ENCODE assay signal across 25 cellular contexts in genomic region chr6:131353106-131353505, GRCh38.
DNase-seq lines count a peak whose midpoint lies in the region; ATAC-seq, FAIRE-seq and TF ChIP-seq lines count a peak whose summit lies in the region.
"Had no signal": no experiment of that assay in that cellular context is flagged by ENCODE, and none has a peak within 500 bp of the region (broad histone marks: within the 10 kb centered on the region; RNA-seq: fewer than 3 reads in every experiment).

No MANE protein-coding gene starts in this region.

- H3K27me3 ChIP-seq in HepG2 (ENCODE audit: control insufficient read depth in 1 of 2, insufficient read depth in 2 of 2, low read length in 2 of 2): peaks cover 0 to 11% of the 10 kb centered on the region in 2 experiments; a peak in 1 of 5 replicates
- no peaks in the 10 kb centered on the region for H3K27me3 ChIP-seq in right lobe of liver
- H3K27me3 ChIP-seq in osteoblast (ENCODE audit: insufficient read depth, low read length): peaks cover 4% of the 10 kb centered on the region
- H3K27me3 ChIP-seq: BE2C, BLaER1 had no signal

- no peaks in the 10 kb centered on the region for H3K4me1 ChIP-seq in HepG2 (ENCODE audit: insufficient read depth, low read length)
- H3K4me1 ChIP-seq in right lobe of liver: no peaks in the 10 kb centered on the region
- H3K4me1 ChIP-seq in osteoblast (ENCODE audit: insufficient read depth, low read length): no peaks in the 10 kb centered on the region
- H3K4me1 ChIP-seq: BE2C had no signal

- FAIRE-seq in HepG2 (lab: Jason Lieb, UNC): no peak
- FAIRE-seq: GM12878, GM12892, GM18507 had no signal

- no peaks in the 10 kb centered on the region for H3K79me2 ChIP-seq in HepG2 (ENCODE audit: insufficient read depth, low read length)
- no peaks in the 10 kb centered on the region for H3K79me2 ChIP-seq in osteoblast (ENCODE audit: insufficient read depth, low read length)

- no peaks in the 10 kb centered on the region for H3K36me3 Mint-ChIP-seq in HFFc6 (ENCODE audit: low read depth)
- H3K36me3 Mint-ChIP-seq: CD14-positive monocyte had no signal

- no peaks in the 10 kb centered on the region for H3K4me1 Mint-ChIP-seq in HFFc6 (ENCODE audit: low read depth)

- POLR2A ChIA-PET in HepG2 (lab: Yijun Ruan, JAX): no interaction called here

- no peak overlapping the region for H3K27ac Mint-ChIP-seq in HFFc6
- H3K27ac Mint-ChIP-seq: CD14-positive monocyte; CD8-positive, alpha-beta memory T cell had no signal

- TF ChIP-seq EP300 in HepG2 (IDR thresholded peaks at IDR 0.05; ENCODE audit: low read depth in 2 of 2, low read length in 2 of 2) (no peak), HepG2 (CRISPR knock-in tag; IDR thresholded peaks at IDR 0.05; ENCODE audit: borderline replicate concordance) (no peak)

- no peak for TF ChIP-seq RAD21 in HepG2 (CRISPR knock-in tag; IDR thresholded peaks at IDR 0.05)

- 72% methylated on average over 3 of the region's 3 CpGs for WGBS in HepG2 (ENCODE audit: low lambda C conversion rate)
- WGBS in right lobe of liver (ENCODE audit: insufficient coverage, low coverage, low lambda C conversion rate, missing lambda C conversion rate): 97% methylated on average over 3 of the region's 3 CpGs

- in situ Hi-C loops in HepG2 (cut with HindIII; ENCODE audit: extremely low pct_ligation_motif_present, low pct_unique_long_range_greater_than_20kb): no loop called here

- no peaks in the 10 kb centered on the region for H3K36me3 ChIP-seq in HepG2 (replicated peaks in 1 of 2; ENCODE audit: control insufficient read depth in 1 of 2, insufficient read depth in 2 of 2, low read length in 2 of 2)
- no peaks in the 10 kb centered on the region for H3K36me3 ChIP-seq in right lobe of liver
- no peaks in the 10 kb centered on the region for H3K36me3 ChIP-seq in osteoblast (ENCODE audit: insufficient read depth, low read length)
- H3K36me3 ChIP-seq: BE2C, BLaER1 had no signal

- no peak overlapping the region for H3K4me2 ChIP-seq in HepG2 (ENCODE audit: low read depth, low read length)
- H3K4me2 ChIP-seq in osteoblast (ENCODE audit: insufficient read depth, low read length): no peak overlapping the region
- H3K4me2 ChIP-seq: BLaER1 had no signal

- intact Hi-C loops in HepG2 (cut with micrococcal nuclease; ENCODE audit: unreplicated experiment) (no loop called here), right lobe of liver (cut with DNase I) (no loop called here)

- H3K4me3 ChIP-seq in HepG2 (replicated peaks in 1 of 3; ENCODE audit: insufficient read depth in 1 of 3, low read depth in 2 of 3, low read length in 3 of 3) (no peak overlapping the region), right lobe of liver (no peak overlapping the region), osteoblast (ENCODE audit: insufficient read depth, low read length) (no peak overlapping the region)
- H3K4me3 ChIP-seq: BLaER1, GM12878 had no signal

- H3K9me3 Mint-ChIP-seq in HFFc6: no peaks in the 10 kb centered on the region
- H3K9me3 Mint-ChIP-seq: CD4-positive, alpha-beta memory T cell; CD8-positive, alpha-beta memory T cell had no signal

- H3K27ac ChIP-seq in HepG2 (ENCODE audit: extremely low read length, insufficient read depth, low read length) (no peak overlapping the region), right lobe of liver (no peak overlapping the region), osteoblast (ENCODE audit: low read depth, low read length) (no peak overlapping the region)
- H3K27ac ChIP-seq: 22Rv1, BLaER1 had no signal

- ATAC-seq in HepG2 (no peak), right lobe of liver (no peak)
- ATAC-seq: GM12878 had no signal

- H3K9me3 ChIP-seq in HepG2 (ENCODE audit: low read length) (no peaks in the 10 kb centered on the region), right lobe of liver (no peaks in the 10 kb centered on the region), osteoblast (ENCODE audit: low read depth, low read length) (no peaks in the 10 kb centered on the region)
- H3K9me3 ChIP-seq: BE2C, BLaER1 had no signal

- H2AFZ ChIP-seq in HepG2 (ENCODE audit: low read length): no peak overlapping the region
- no peak overlapping the region for H2AFZ ChIP-seq in osteoblast (ENCODE audit: low read length)

- no peak overlapping the region for H3K9ac ChIP-seq in HepG2 (ENCODE audit: insufficient read depth, low read depth, low read length)
- H3K9ac ChIP-seq: BLaER1 had no signal

- BruUV-seq in HepG2 (replicated peaks; lab: Mats Ljungman, UMichigan): no TSS peak

- no peak overlapping the region for H3K4me3 Mint-ChIP-seq in HFFc6
- H3K4me3 Mint-ChIP-seq: CD14-positive monocyte; CD4-positive, alpha-beta memory T cell; CD4-positive, CD25-positive, alpha-beta regulatory T cell; CD8-positive, alpha-beta memory T cell had no signal

- CTCF ChIA-PET in HepG2 (lab: Yijun Ruan, JAX; ENCODE audit: low intra/inter-chr PET ratio, low total read pairs): no interaction called here

- H3K27me3 Mint-ChIP-seq in HFFc6 (ENCODE audit: insufficient read depth): peaks cover 21% of the 10 kb centered on the region
- H3K27me3 Mint-ChIP-seq: CD4-positive, alpha-beta memory T cell; CD4-positive, CD25-positive, alpha-beta regulatory T cell; CD8-positive, alpha-beta memory T cell had no signal

- TF ChIP-seq POLR2A in HepG2 (IDR thresholded peaks at IDR 0.05; ENCODE audit: insufficient read depth in 1 of 2, low read depth in 2 of 2, low read length in 2 of 2): no peak
- TF ChIP-seq POLR2A in right lobe of liver (IDR thresholded peaks at IDR 0.05): no peak

- H4K20me1 ChIP-seq in HepG2 (ENCODE audit: insufficient read depth, low read length) (no peaks in the 10 kb centered on the region), osteoblast (ENCODE audit: insufficient read depth, low read length) (no peaks in the 10 kb centered on the region)
- H4K20me1 ChIP-seq: BLaER1 had no signal

- TF ChIP-seq CTCF in HepG2 (CRISPR knock-in tag; IDR thresholded peaks at IDR 0.05) (no peak), right lobe of liver (IDR thresholded peaks at IDR 0.05) (no peak), osteoblast (IDR thresholded peaks at IDR 0.05; ENCODE audit: extremely low read depth, low read depth, low read length) (no peak), HFFc6 (IDR thresholded peaks at IDR 0.05) (no peak)

- DNase-seq in HepG2 (ENCODE audit: low spot score) (no peak), right lobe of liver (no peak), osteoblast (ENCODE audit: insufficient read length, low spot score, missing footprints) (peak; percentile 62), HFFc6 (no peak), SK-N-DZ (ENCODE audit: low spot score) (no peak)
- DNase-seq: ACHN; BE2C; C1 segment of cervical spinal cord; CD4-positive, alpha-beta memory T cell; CD4-positive, CD25-positive, alpha-beta regulatory T cell; CD8-positive, alpha-beta memory T cell; COR-L47; DMS 273 treated with DMSO at 0.1 percent for 48 hours; DMS153; DMS53; DMS79; DND-41; EL; GDM1 had no signal

TF ChIP-seq in HepG2, 621 proteins besides CTCF, POLR2A, EP300 and RAD21:
- TF ChIP-seq MAFF (IDR thresholded peaks at IDR 0.05; ENCODE audit: low read depth, low read length): peak; percentile 58
- TF ChIP-seq MAFK (conservative IDR thresholded peaks at IDR 0.05 in 1 of 2, IDR thresholded peaks at IDR 0.05 in 1 of 2; ENCODE audit: low read length in 2 of 2): peak in 1 of 2 experiments; percentile 81; a peak in 3 of 4 replicates
- TF ChIP-seq PRMT3 (CRISPR knock-in tag; IDR thresholded peaks at IDR 0.05; ENCODE audit: borderline replicate concordance, low read depth): no peak
